ENCODE assay signal across 17 cellular contexts in genomic region chr13:45403081-45403480, GRCh38. TPM values are rescaled to one million over a fixed set of nuclear protein-coding genes. Genes with fewer than 3 reads are reported as not detected.
DNase-seq lines count a peak whose midpoint lies in the region; ATAC-seq and TF ChIP-seq lines count a peak whose summit lies in the region.
"Had no signal": no experiment of that assay in that cellular context is flagged by ENCODE, and none has a peak within 500 bp of the region (broad histone marks: within the 10 kb centered on the region; RNA-seq: fewer than 3 reads in every experiment).

No MANE protein-coding gene starts in this region.

- peaks cover 30% of the 10 kb centered on the region for H3K4me1 ChIP-seq in left ventricle myocardium inferior
- peaks cover 13% of the 10 kb centered on the region for H3K4me1 ChIP-seq in psoas muscle
- H3K4me1 ChIP-seq: HAP-1 had no signal

- H3K27me3 ChIP-seq in left ventricle myocardium inferior (ENCODE audit: low read depth) (no peaks in the 10 kb centered on the region), psoas muscle (ENCODE audit: insufficient read depth in 3 of 3, low read length in 2 of 3) (no peaks in the 10 kb centered on the region)

- H3K9me3 ChIP-seq in left ventricle myocardium inferior (replicated peaks) (no peaks in the 10 kb centered on the region), psoas muscle (no peaks in the 10 kb centered on the region)
- H3K9me3 ChIP-seq: HAP-1 had no signal

- intact Hi-C loops in left ventricle myocardium inferior (cut with micrococcal nuclease) (no loop called here), Right ventricle myocardium inferior (cut with DNase I) (no loop called here), psoas muscle (cut with DNase I) (no loop called here)

- H3K4me3 ChIP-seq in left ventricle myocardium inferior (peak overlapping the region; percentile 43), psoas muscle (no peak overlapping the region)
- H3K4me3 ChIP-seq: HAP-1 had no signal

- TF ChIP-seq CTCF in left ventricle myocardium inferior (IDR thresholded peaks at IDR 0.05; ENCODE audit: borderline replicate concordance) (no peak), psoas muscle (IDR thresholded peaks at IDR 0.05) (no peak), endothelial cell (IDR thresholded peaks at IDR 0.05; ENCODE audit: unreplicated experiment) (no peak)

- WGBS in psoas muscle, 3 donors, result 63 to 82% (median 68%) methylated on average over 3 of the region's 3 CpGs

- no peak for ATAC-seq in activated naive CD4-positive, alpha-beta T cell treated with anti-CD3 and anti-CD28 coated beads, Interleukin-2, amount 50 U/mL, for 72 hours
- ATAC-seq in Right ventricle myocardium inferior, result no peak
- peak in 3 of 4 donors; percentile 32 to 64 (median 59) for ATAC-seq in psoas muscle
- ATAC-seq in HG03571 (IDR thresholded peaks at IDR 0.05; ENCODE audit: unreplicated experiment), result no peak
- ATAC-seq: CD8-positive, alpha-beta T cell had no signal

- no peak for DNase-seq in activated naive CD4-positive, alpha-beta T cell treated with anti-CD3 and anti-CD28 coated beads, Interleukin-2, amount 50 U/mL, for 72 hours (ENCODE audit: low spot score in 2 of 2)
- DNase-seq in left ventricle myocardium inferior (no peak), Right ventricle myocardium inferior (ENCODE audit: missing footprints) (no peak), psoas muscle (no peak), endothelial cell (ENCODE audit: low spot score) (no peak), SIG-M5 (lab: John Stamatoyannopoulos, UW) (no peak)
- DNase-seq: CD8-positive, alpha-beta T cell; COR-L47; DMS153; DMS79 treated with DMSO at 0.1 percent for 48 hours; EL; GOT3 had no signal

- peaks cover 19% of the 10 kb centered on the region for H3K36me3 Mint-ChIP-seq in activated naive CD4-positive, alpha-beta T cell treated with anti-CD3 and anti-CD28 coated beads, Interleukin-2, amount 50 U/mL, for 24 hours
- H3K36me3 Mint-ChIP-seq in activated naive CD4-positive, alpha-beta T cell treated with anti-CD3 and anti-CD28 coated beads, Interleukin-2, amount 50 U/mL, for 72 hours, result peaks cover 6 to 22% of the 10 kb centered on the region in 2 donors
- H3K36me3 Mint-ChIP-seq in endothelial cell (ENCODE audit: low read depth, unreplicated experiment), result peaks cover 58% of the 10 kb centered on the region

- peaks cover 89% of the 10 kb centered on the region for H3K36me3 ChIP-seq in left ventricle myocardium inferior
- H3K36me3 ChIP-seq in psoas muscle (ENCODE audit: insufficient read depth in 1 of 2, low read depth in 1 of 2), result peaks cover 0 to 78% of the 10 kb centered on the region in 2 donors

- H3K27ac ChIP-seq in left ventricle myocardium inferior (replicated peaks) (peak overlapping the region; percentile 83), psoas muscle (peak overlapping the region; percentile 66)
- H3K27ac ChIP-seq: 22Rv1 had no signal

- H3K27ac Mint-ChIP-seq in activated naive CD4-positive, alpha-beta T cell treated with anti-CD3 and anti-CD28 coated beads, Interleukin-2, amount 50 U/mL, for 24 hours, result peak overlapping the region; percentile 53
- no peak overlapping the region for H3K27ac Mint-ChIP-seq in activated naive CD4-positive, alpha-beta T cell treated with anti-CD3 and anti-CD28 coated beads, Interleukin-2, amount 50 U/mL, for 72 hours
- H3K27ac Mint-ChIP-seq in endothelial cell (ENCODE audit: unreplicated experiment), result no peak overlapping the region
- H3K27ac Mint-ChIP-seq: CD8-positive, alpha-beta T cell had no signal

- H3K4me3 Mint-ChIP-seq in activated naive CD4-positive, alpha-beta T cell treated with anti-CD3 and anti-CD28 coated beads, Interleukin-2, amount 50 U/mL, for 24 hours, result no peak overlapping the region
- H3K4me3 Mint-ChIP-seq in endothelial cell (ENCODE audit: unreplicated experiment), result no peak overlapping the region
- H3K4me3 Mint-ChIP-seq: CD14-positive monocyte; CD8-positive, alpha-beta T cell had no signal

- no peaks in the 10 kb centered on the region for H3K27me3 Mint-ChIP-seq in activated naive CD4-positive, alpha-beta T cell treated with anti-CD3 and anti-CD28 coated beads, Interleukin-2, amount 50 U/mL, for 24 hours
- H3K27me3 Mint-ChIP-seq in endothelial cell (ENCODE audit: unreplicated experiment), result no peaks in the 10 kb centered on the region

- peaks cover 24% of the 10 kb centered on the region for H3K4me1 Mint-ChIP-seq in activated naive CD4-positive, alpha-beta T cell treated with anti-CD3 and anti-CD28 coated beads, Interleukin-2, amount 50 U/mL, for 24 hours
- H3K4me1 Mint-ChIP-seq in endothelial cell (ENCODE audit: unreplicated experiment), result peaks cover 8% of the 10 kb centered on the region

- no peaks in the 10 kb centered on the region for H3K9me3 Mint-ChIP-seq in activated naive CD4-positive, alpha-beta T cell treated with anti-CD3 and anti-CD28 coated beads, Interleukin-2, amount 50 U/mL, for 24 hours
- no peaks in the 10 kb centered on the region for H3K9me3 Mint-ChIP-seq in activated naive CD4-positive, alpha-beta T cell treated with anti-CD3 and anti-CD28 coated beads, Interleukin-2, amount 50 U/mL, for 72 hours
- H3K9me3 Mint-ChIP-seq in endothelial cell (ENCODE audit: unreplicated experiment), result no peaks in the 10 kb centered on the region
- H3K9me3 Mint-ChIP-seq: CD14-positive monocyte; CD8-positive, alpha-beta T cell had no signal

RNA-seq across cellular contexts. Expression of gene SLC25A30, which starts 15.1 kb away (rescaled TPM):
- total RNA-seq in activated naive CD4-positive, alpha-beta T cell treated with anti-CD3 and anti-CD28 coated beads, Interleukin-2, amount 50 U/mL, for 72 hours, result 10 to 100 TPM; 10.5 to 19.7 TPM
- 175 TPM for total RNA-seq in left ventricle myocardium inferior
- total RNA-seq in Right ventricle myocardium inferior, result 150 TPM
- 10 to 100 TPM; 21.7 to 69.8 (median 53.4) TPM for total RNA-seq in psoas muscle
- 10 to 100 TPM in 2 of 3 donors, 1 to 10 TPM in 1; 6.2 to 42.8 (median 19.3) TPM for polyA plus RNA-seq in psoas muscle
- total RNA-seq in endothelial cell (ENCODE audit: unreplicated experiment), result 21.9 TPM

Comparison
In these comparisons a context has a peak if more than half of its experiments do, and no peak if none do; other contexts are left out.
1. ATAC-seq: peak in psoas muscle (3 of 4); none in activated naive CD4-positive, alpha-beta T cell treated with anti-CD3 and anti-CD28 coated beads, Interleukin-2, amount 50 U/mL, for 72 hours (0 of 2), Right ventricle myocardium inferior (single experiment) and HG03571 (single experiment).